In the genomic region with DNA sequence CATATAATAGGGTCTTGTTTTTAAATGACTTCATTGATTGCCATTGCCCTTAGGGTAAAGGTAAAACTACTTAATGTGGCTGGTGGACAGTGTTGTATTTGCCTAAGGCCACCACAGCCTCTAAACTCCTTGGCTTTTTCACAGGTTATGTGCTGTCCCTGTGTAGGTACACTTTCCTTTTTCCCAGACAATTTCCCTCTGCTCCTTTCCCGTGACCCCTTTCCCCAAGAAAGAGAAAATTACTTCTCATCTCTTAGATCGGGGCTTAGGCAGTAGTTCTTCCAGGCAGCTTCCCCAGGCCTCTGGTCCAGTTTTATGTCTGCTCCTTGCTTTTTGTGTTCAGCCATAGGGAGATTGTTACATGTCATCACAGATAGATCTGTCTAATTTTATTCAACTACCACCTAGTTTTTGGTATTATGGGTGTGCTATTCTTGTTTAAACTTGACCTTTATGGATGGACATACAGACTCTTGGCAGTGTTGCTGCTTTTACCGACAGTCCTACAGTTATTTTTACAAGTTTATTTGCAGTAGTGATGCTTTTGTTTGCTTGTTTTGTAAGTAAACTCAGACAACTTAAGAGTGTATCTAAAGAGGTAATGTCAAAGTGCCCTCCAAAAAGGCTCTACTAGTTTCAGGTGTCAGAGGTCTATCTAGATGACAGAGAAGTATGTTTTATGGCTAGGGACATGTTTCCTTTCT, we compare ENCODE assay signal across 13 cellular contexts. TPM values are rescaled to one million over a fixed set of nuclear protein-coding genes. Genes with fewer than 3 reads are reported as not detected.
DNase-seq lines count a peak whose midpoint lies in the region; ATAC-seq and TF ChIP-seq lines count a peak whose summit lies in the region.
"Had no signal": no experiment of that assay in that cellular context is flagged by ENCODE, and none has a peak within 500 bp of the region (broad histone marks: within the 10 kb centered on the region; RNA-seq: fewer than 3 reads in every experiment).

No MANE protein-coding gene starts in this region.

- peaks cover 53% of the 10 kb centered on the region for H3K79me2 ChIP-seq in smooth muscle cell (ENCODE audit: low read depth)
- H3K79me2 ChIP-seq in MM.1S (ENCODE audit: low read length), result peaks cover 72% of the 10 kb centered on the region

- H3K9me3 Mint-ChIP-seq in activated T-cell treated with anti-CD3 and anti-CD28 coated beads, Interleukin-2, amount 50 U/mL, for 24 hours, result no peaks in the 10 kb centered on the region
- no peaks in the 10 kb centered on the region for H3K9me3 Mint-ChIP-seq in IgD-negative memory B cell
- no peaks in the 10 kb centered on the region for H3K9me3 Mint-ChIP-seq in effector memory CD8-positive, alpha-beta T cell

- no peaks in the 10 kb centered on the region for H3K36me3 ChIP-seq in smooth muscle cell (ENCODE audit: low read depth)
- H3K36me3 ChIP-seq in MM.1S (replicated peaks; ENCODE audit: insufficient read depth, low read length), result no peaks in the 10 kb centered on the region

- no peak for ATAC-seq in effector memory CD8-positive, alpha-beta T cell (replicated peaks)
- ATAC-seq in HG02642 (IDR thresholded peaks at IDR 0.05; ENCODE audit: poor library complexity, unreplicated experiment), result no peak

- no peak overlapping the region for H3K4me3 Mint-ChIP-seq in activated T-cell treated with anti-CD3 and anti-CD28 coated beads, Interleukin-2, amount 50 U/mL, for 24 hours
- peak overlapping the region in 2 of 4 donors; percentile 83 to 86 for H3K4me3 Mint-ChIP-seq in IgD-negative memory B cell
- H3K4me3 Mint-ChIP-seq in effector memory CD8-positive, alpha-beta T cell, result no peak overlapping the region

- in situ Hi-C loops in KBM-7 (cut with MboI; ENCODE audit: low pct_unique_long_range_greater_than_20kb, low sequenced_read_pairs), result no loop called here

- peaks cover 35% of the 10 kb centered on the region for H3K4me1 ChIP-seq in smooth muscle cell (ENCODE audit: low read depth)
- H3K4me1 ChIP-seq in MM.1S (ENCODE audit: low read length), result peaks cover 24% of the 10 kb centered on the region

- no peak for TF ChIP-seq CTCF in smooth muscle cell (IDR thresholded peaks at IDR 0.05; ENCODE audit: borderline replicate concordance, insufficient read depth, poor library complexity, severe bottlenecking)
- no peak for TF ChIP-seq CTCF in MM.1S (IDR thresholded peaks at IDR 0.05; ENCODE audit: low read length)

- H3F3A ChIP-seq in smooth muscle cell (ENCODE audit: low read depth) (no peaks in the 10 kb centered on the region), MM.1S (ENCODE audit: insufficient read depth, low read length) (peaks cover 9% of the 10 kb centered on the region)

- peaks cover 72% of the 10 kb centered on the region for H3K4me1 Mint-ChIP-seq in activated T-cell treated with anti-CD3 and anti-CD28 coated beads, Interleukin-2, amount 50 U/mL, for 24 hours (ENCODE audit: low read depth)
- H3K4me1 Mint-ChIP-seq in IgD-negative memory B cell, result peaks cover 46 to 58% (median 55%) of the 10 kb centered on the region in 3 donors
- peaks cover 52 to 72% of the 10 kb centered on the region in 2 donors for H3K4me1 Mint-ChIP-seq in effector memory CD8-positive, alpha-beta T cell (ENCODE audit: low read depth in 2 of 2)

- H3K27me3 Mint-ChIP-seq in activated T-cell treated with anti-CD3 and anti-CD28 coated beads, Interleukin-2, amount 50 U/mL, for 24 hours, result no peaks in the 10 kb centered on the region
- H3K27me3 Mint-ChIP-seq in IgD-negative memory B cell, result no peaks in the 10 kb centered on the region
- no peaks in the 10 kb centered on the region for H3K27me3 Mint-ChIP-seq in effector memory CD8-positive, alpha-beta T cell

- no peak overlapping the region for H3K9ac ChIP-seq in smooth muscle cell (ENCODE audit: low read depth)
- no peak overlapping the region for H3K9ac ChIP-seq in MM.1S (ENCODE audit: low read length)

- H3K4me3 ChIP-seq in smooth muscle cell (no peak overlapping the region), MM.1S (ENCODE audit: low read length) (no peak overlapping the region)

- WGBS in smooth muscle cell (ENCODE audit: low lambda C conversion rate), result 80% methylated on average over 3 of the region's 3 CpGs

- H3K9me2 ChIP-seq in MM.1S (replicated peaks; ENCODE audit: insufficient read depth, low read length), result no peaks in the 10 kb centered on the region

- DNase-seq in activated T-cell treated with anti-CD3 and anti-CD28 coated beads, Interleukin-2, amount 50 U/mL, for 24 hours, result no peak
- no peak for DNase-seq in activated T-cell treated with anti-CD3 and anti-CD28 coated beads, Interleukin-2, amount 50 U/mL, for 48 hours
- DNase-seq in effector memory CD8-positive, alpha-beta T cell, result no peak
- no peak for DNase-seq in smooth muscle cell (lab: John Stamatoyannopoulos, UW; ENCODE audit: unreplicated experiment)
- no peak for DNase-seq in MM.1S
- no peak for DNase-seq in KBM-7
- DNase-seq: activated effector memory CD4-positive, alpha-beta T cell treated with anti-CD3 and anti-CD28 coated beads, Interleukin-2, amount 50 U/mL, for 16 hours; NCI-H2081; stimulated activated CD4-positive, alpha-beta T cell treated with anti-CD3 and anti-CD28 coated beads, Interleukin-12 subunit alpha, Interleukin-12 subunit beta, amount 100 ng/mL, for 4 hours had no signal

- H3K36me3 Mint-ChIP-seq in activated T-cell treated with anti-CD3 and anti-CD28 coated beads, Interleukin-2, amount 50 U/mL, for 24 hours (ENCODE audit: low read depth), result peaks cover 88% of the 10 kb centered on the region
- no peaks in the 10 kb centered on the region for H3K36me3 Mint-ChIP-seq in IgD-negative memory B cell
- H3K36me3 Mint-ChIP-seq in effector memory CD8-positive, alpha-beta T cell (ENCODE audit: insufficient read depth), result peaks cover 19% of the 10 kb centered on the region

- H2AFZ ChIP-seq in smooth muscle cell (ENCODE audit: low read depth) (no peak overlapping the region), MM.1S (ENCODE audit: low read length) (no peak overlapping the region)

- H4K20me1 ChIP-seq in smooth muscle cell (ENCODE audit: low read depth) (peaks cover 95% of the 10 kb centered on the region), MM.1S (ENCODE audit: insufficient read depth, low read length) (peaks cover 32% of the 10 kb centered on the region)

- H3K4me2 ChIP-seq in smooth muscle cell (no peak overlapping the region), MM.1S (ENCODE audit: low read depth, low read length) (no peak overlapping the region)

- H3K9me3 ChIP-seq in smooth muscle cell (replicated peaks; ENCODE audit: low read depth), result no peaks in the 10 kb centered on the region
- H3K9me3 ChIP-seq in MM.1S (replicated peaks; ENCODE audit: insufficient read depth, low read length), result no peaks in the 10 kb centered on the region

- H3K27me3 ChIP-seq in smooth muscle cell (ENCODE audit: low read depth) (no peaks in the 10 kb centered on the region), MM.1S (replicated peaks; ENCODE audit: insufficient read depth, low read length) (no peaks in the 10 kb centered on the region)

- H3K27ac ChIP-seq in smooth muscle cell (ENCODE audit: low read depth) (peak overlapping the region; percentile 81), MM.1S (ENCODE audit: low read length) (no peak overlapping the region)

- H3K27ac Mint-ChIP-seq in activated T-cell treated with anti-CD3 and anti-CD28 coated beads, Interleukin-2, amount 50 U/mL, for 24 hours, result peak overlapping the region; percentile 83
- H3K27ac Mint-ChIP-seq in IgD-negative memory B cell, result peak overlapping the region in 2 of 3 donors; percentile 19 to 91
- H3K27ac Mint-ChIP-seq in effector memory CD8-positive, alpha-beta T cell, result peak overlapping the region; percentile 67 to 80

RNA-seq across cellular contexts. Expression of gene SCAANT1, which starts 20.5 kb away (rescaled TPM):
- polyA plus RNA-seq in IgD-negative memory B cell (not detected), smooth muscle cell (not detected in 2 replicates)
- not detected in 2 replicates for total RNA-seq in smooth muscle cell
- total RNA-seq: ureter had no signal
- polyA plus RNA-seq: AG04450 had no signal
